14 cellular contexts compared by ENCODE assay signal in the genomic region with DNA sequence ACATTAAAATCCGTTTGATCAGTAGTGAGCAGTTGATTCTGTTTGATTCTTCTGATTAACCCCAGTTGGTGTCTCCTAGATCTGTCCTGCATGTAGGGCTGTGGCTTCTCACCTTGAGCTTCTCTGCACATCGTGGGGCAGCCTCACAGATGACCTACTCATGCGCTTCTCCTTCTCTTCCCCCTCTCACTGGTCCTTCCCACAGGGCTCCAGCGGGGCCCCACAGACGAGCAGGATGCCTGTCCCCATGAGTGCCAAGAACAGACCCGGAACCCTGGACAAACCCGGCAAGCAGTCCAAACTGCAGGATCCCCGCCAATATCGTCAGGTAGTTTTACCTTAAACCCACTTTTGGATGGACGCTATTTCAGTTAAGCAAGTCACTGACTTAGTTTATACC.
DNase-seq lines count a peak whose midpoint lies in the region; TF ChIP-seq lines count a peak whose summit lies in the region.
"Had no signal": no experiment of that assay in that cellular context is flagged by ENCODE, and none has a peak within 500 bp of the region (broad histone marks: within the 10 kb centered on the region; RNA-seq: fewer than 3 reads in every experiment).

No MANE protein-coding gene starts in this region.

- H3K36me3 Mint-ChIP-seq in endothelial cell (ENCODE audit: low read depth, unreplicated experiment) (peaks cover 51% of the 10 kb centered on the region), osteocyte (ENCODE audit: unreplicated experiment) (peaks cover 3% of the 10 kb centered on the region)
- no peaks in the 10 kb centered on the region for H3K36me3 Mint-ChIP-seq in activated naive CD8-positive, alpha-beta T cell treated with anti-CD3 and anti-CD28 coated beads for 36 hours
- H3K36me3 Mint-ChIP-seq: CD4-positive, CD25-positive, alpha-beta regulatory T cell; CD8-positive, alpha-beta T cell had no signal

- H3K27ac ChIP-seq in stomach: no peak overlapping the region

- intact Hi-C loops in stomach (cut with DNase I; ENCODE audit: low total_unique reads): no loop called here

- WGBS in stomach, 5 donors: 90 to 94% (median 91%) methylated on average over 10 of the region's 10 CpGs

- H3K36me3 ChIP-seq in stomach: peaks cover 15 to 68% (median 63%) of the 10 kb centered on the region in 4 donors

- H3K4me1 Mint-ChIP-seq in endothelial cell (ENCODE audit: unreplicated experiment) (no peaks in the 10 kb centered on the region), osteocyte (ENCODE audit: unreplicated experiment) (no peaks in the 10 kb centered on the region)
- H3K4me1 Mint-ChIP-seq in activated naive CD8-positive, alpha-beta T cell treated with anti-CD3 and anti-CD28 coated beads for 36 hours: no peaks in the 10 kb centered on the region
- H3K4me1 Mint-ChIP-seq: CD4-positive, CD25-positive, alpha-beta regulatory T cell; GM23338; H9 had no signal

- no peak overlapping the region for H3K4me3 ChIP-seq in stomach
- H3K4me3 ChIP-seq: GM23338 had no signal

- H3K4me1 ChIP-seq in stomach: peaks cover 4 to 17% (median 9%) of the 10 kb centered on the region in 4 donors

- H3K9me3 Mint-ChIP-seq in endothelial cell (ENCODE audit: unreplicated experiment) (no peaks in the 10 kb centered on the region), osteocyte (ENCODE audit: unreplicated experiment) (no peaks in the 10 kb centered on the region)
- no peaks in the 10 kb centered on the region for H3K9me3 Mint-ChIP-seq in activated naive CD8-positive, alpha-beta T cell treated with anti-CD3 and anti-CD28 coated beads for 36 hours
- H3K9me3 Mint-ChIP-seq: CD8-positive, alpha-beta T cell; GM23338; H9 had no signal

- H3K27me3 ChIP-seq in stomach: no peaks in the 10 kb centered on the region

- DNase-seq in endothelial cell (ENCODE audit: low spot score) (no peak), osteocyte (ENCODE audit: extremely low spot score, unreplicated experiment) (peak; percentile 76), stomach (peak; percentile 17), GM19238 (ENCODE audit: insufficient read length, low spot score) (no peak)
- no peak for DNase-seq in activated naive CD8-positive, alpha-beta T cell treated with anti-CD3 and anti-CD28 coated beads for 36 hours
- DNase-seq in stimulated activated naive CD4-positive, alpha-beta T cell treated with Interleukin-2 at 50 U/mL for 16 hours (lab: John Stamatoyannopoulos, UW): no peak
- DNase-seq: C1 segment of cervical spinal cord; Caco-2; CD4-positive, CD25-positive, alpha-beta regulatory T cell; DMS153; DND-41; H9 had no signal

- H3K27ac Mint-ChIP-seq in endothelial cell (ENCODE audit: unreplicated experiment): no peak overlapping the region
- H3K27ac Mint-ChIP-seq in osteocyte (ENCODE audit: unreplicated experiment): no peak overlapping the region
- no peak overlapping the region for H3K27ac Mint-ChIP-seq in activated naive CD8-positive, alpha-beta T cell treated with anti-CD3 and anti-CD28 coated beads for 36 hours
- H3K27ac Mint-ChIP-seq: CD4-positive, CD25-positive, alpha-beta regulatory T cell; CD8-positive, alpha-beta T cell; GM23338; H9 had no signal

- H3K9me3 ChIP-seq in stomach: no peaks in the 10 kb centered on the region
- H3K9me3 ChIP-seq: Caco-2 had no signal

- H3K4me3 Mint-ChIP-seq in endothelial cell (ENCODE audit: unreplicated experiment) (peak overlapping the region; percentile 52), osteocyte (ENCODE audit: unreplicated experiment) (no peak overlapping the region)
- no peak overlapping the region for H3K4me3 Mint-ChIP-seq in activated naive CD8-positive, alpha-beta T cell treated with anti-CD3 and anti-CD28 coated beads for 36 hours
- H3K4me3 Mint-ChIP-seq: CD4-positive, CD25-positive, alpha-beta regulatory T cell; CD8-positive, alpha-beta T cell; GM23338; H9 had no signal

- no peak for TF ChIP-seq POLR2A in stomach (IDR thresholded peaks at IDR 0.05)

- TF ChIP-seq EP300 in stomach (IDR thresholded peaks at IDR 0.05): no peak

- H3K27me3 Mint-ChIP-seq in endothelial cell (ENCODE audit: unreplicated experiment) (peaks cover 7% of the 10 kb centered on the region), osteocyte (ENCODE audit: unreplicated experiment) (peaks cover 8% of the 10 kb centered on the region)
- no peaks in the 10 kb centered on the region for H3K27me3 Mint-ChIP-seq in activated naive CD8-positive, alpha-beta T cell treated with anti-CD3 and anti-CD28 coated beads for 36 hours

- TF ChIP-seq CTCF in endothelial cell (IDR thresholded peaks at IDR 0.05; ENCODE audit: unreplicated experiment) (no peak), osteocyte (IDR thresholded peaks at IDR 0.05) (no peak), stomach (IDR thresholded peaks at IDR 0.05) (no peak)

Comparison
In these comparisons a context has a peak if more than half of its experiments do, and no peak if none do; other contexts are left out.
1. DNase-seq: peak in osteocyte (single experiment) and stomach (single experiment); none in endothelial cell (single experiment), activated naive CD8-positive, alpha-beta T cell treated with anti-CD3 and anti-CD28 coated beads for 36 hours (single experiment), stimulated activated naive CD4-positive, alpha-beta T cell treated with Interleukin-2 at 50 U/mL for 16 hours (single experiment) and GM19238 (single experiment).